18 cellular contexts compared by ENCODE assay signal in genomic region chr12:79818856-79819255, GRCh38.
A peak's percentile ranks its signal among the peaks of the same experiment; 100 is the strongest.
DNase-seq lines count a peak whose midpoint lies in the region; ATAC-seq and TF ChIP-seq lines count a peak whose summit lies in the region.
"Had no signal": no experiment of that assay in that cellular context is flagged by ENCODE, and none has a peak within 500 bp of the region (broad histone marks: within the 10 kb centered on the region; RNA-seq: fewer than 3 reads in every experiment).

No MANE protein-coding gene starts in this region.

- H3F3A ChIP-seq in SK-N-SH (replicated peaks; ENCODE audit: insufficient read depth): peaks cover 19% of the 10 kb centered on the region

- H3K36me3 ChIP-seq in heart right ventricle: peaks cover 0 to 85% (median 6%) of the 10 kb centered on the region in 9 donors
- H3K36me3 ChIP-seq in SK-N-SH (replicated peaks in 1 of 2; ENCODE audit: control insufficient read depth in 1 of 2, insufficient read depth in 2 of 2, low read length in 1 of 2): peaks cover 51 to 83% of the 10 kb centered on the region in 2 experiments
- H3K36me3 ChIP-seq: ovary had no signal

- peak overlapping the region; percentile 16 to 86 (median 76) for H3K27ac ChIP-seq in heart right ventricle
- H3K27ac ChIP-seq in SK-N-SH (ENCODE audit: low read depth in 2 of 2, low read length in 1 of 2): no peak overlapping the region
- H3K27ac ChIP-seq: BLaER1 had no signal

- no peak overlapping the region for H3K9ac ChIP-seq in SK-N-SH
- H3K9ac ChIP-seq: BLaER1 had no signal

- no peaks in the 10 kb centered on the region for H3K9me3 ChIP-seq in heart right ventricle
- H3K9me3 ChIP-seq in SK-N-SH: no peaks in the 10 kb centered on the region
- H3K9me3 ChIP-seq: BLaER1, ovary had no signal

- TF ChIP-seq CTCF in astrocyte of the spinal cord (IDR thresholded peaks at IDR 0.05; ENCODE audit: low read depth, low read length) (no peak), heart right ventricle (IDR thresholded peaks at IDR 0.05) (no peak), SK-N-SH (IDR thresholded peaks at IDR 0.05) (no peak)

- no peaks in the 10 kb centered on the region for H3K9me3 Mint-ChIP-seq in stimulated activated effector memory CD8-positive, alpha-beta T cell treated with anti-CD3 and anti-CD28 coated beads, Interleukin-12 subunit alpha, Interleukin-12 subunit beta, amount 100 ng/mL, for 72 hours
- H3K9me3 Mint-ChIP-seq: activated CD4-positive, alpha-beta T cell treated with anti-CD3 and anti-CD28 coated beads, Interleukin-2, amount 10 ng/mL, durations not matched to agents 7 days and 5 days; activated T-helper 2 cell treated with anti-CD3 and anti-CD28 coated beads, Interferon-gamma antibody, Interleukin-2, Interleukin-4, amounts not matched to agents 10 μg/mL and 5 μg/mL and 100 μg/mL, durations not matched to agents 14 hours and 24 hours and 36 hours; IgD-negative memory B cell had no signal

- H3K4me1 ChIP-seq in heart right ventricle (peaks cover 0 to 48% (median 32%) of the 10 kb centered on the region in 9 donors), SK-N-SH (ENCODE audit: control insufficient read depth in 1 of 2, insufficient read depth in 2 of 2, low read depth in 1 of 2, low read length in 1 of 2) (no peaks in the 10 kb centered on the region)

- in situ Hi-C loops in astrocyte of the spinal cord (cut with HindIII; ENCODE audit: low sequenced_read_pairs): no loop called here

- intact Hi-C loops in heart right ventricle (cut with DNase I): loop anchor here in 3 of 10 donors (5.0 to 10.0 kb wide), 3 partner anchors 116 to 366 kb away; partner anchors contain the start of gene PPP1R12A (in 3 of the 3)

- peak overlapping the region; percentile 52 for H3K27ac Mint-ChIP-seq in stimulated activated effector memory CD8-positive, alpha-beta T cell treated with anti-CD3 and anti-CD28 coated beads, Interleukin-12 subunit alpha, Interleukin-12 subunit beta, amount 100 ng/mL, for 72 hours
- H3K27ac Mint-ChIP-seq: activated CD4-positive, alpha-beta T cell treated with anti-CD3 and anti-CD28 coated beads, Interleukin-2, amount 10 ng/mL, durations not matched to agents 7 days and 5 days; activated T-helper 2 cell treated with anti-CD3 and anti-CD28 coated beads, Interferon-gamma antibody, Interleukin-2, Interleukin-4, amounts not matched to agents 10 μg/mL and 5 μg/mL and 100 μg/mL, durations not matched to agents 14 hours and 24 hours and 36 hours had no signal

- CTCF ChIA-PET in SK-N-SH (lab: Yijun Ruan, JAX): no interaction called here

- DNase-seq in RPMI7951 (ENCODE audit: low read depth) (peak; percentile 18), astrocyte of the spinal cord (ENCODE audit: low read depth, low spot score) (peak; percentile 36), heart right ventricle (peak in 1 of 2 donors; percentile 57), NCI-H2081 treated with DMSO at 0.1 percent for 48 hours (lab: John Stamatoyannopoulos, UW) (no peak), SK-N-SH (no peak), SW480 (ENCODE audit: low spot score) (no peak)
- no peak for DNase-seq in stimulated activated effector memory CD8-positive, alpha-beta T cell treated with anti-CD3 and anti-CD28 coated beads, Interleukin-12 subunit alpha, Interleukin-12 subunit beta, amount 100 ng/mL, for 72 hours (ENCODE audit: low spot score in 2 of 2)
- DNase-seq: activated CD4-positive, alpha-beta T cell treated with anti-CD3 and anti-CD28 coated beads, Interleukin-2, amount 10 ng/mL, durations not matched to agents 7 days and 5 days; central memory CD4-positive, alpha-beta T cell; NCI-H1105 treated with DMSO at 0.1 percent for 48 hours; NCI-H510A; ovary; T-helper 2 cell had no signal

- ATAC-seq in heart right ventricle (peak; percentile 76 to 91 (median 88)), GM19467 (IDR thresholded peaks at IDR 0.05; ENCODE audit: unreplicated experiment) (no peak)
- no peak for ATAC-seq in stimulated activated effector memory CD8-positive, alpha-beta T cell treated with anti-CD3 and anti-CD28 coated beads, Interleukin-12 subunit alpha, Interleukin-12 subunit beta, amount 100 ng/mL, for 72 hours
- ATAC-seq: esophagus mucosa had no signal

- no peaks in the 10 kb centered on the region for H3K4me1 Mint-ChIP-seq in stimulated activated effector memory CD8-positive, alpha-beta T cell treated with anti-CD3 and anti-CD28 coated beads, Interleukin-12 subunit alpha, Interleukin-12 subunit beta, amount 100 ng/mL, for 72 hours
- H3K4me1 Mint-ChIP-seq: activated CD4-positive, alpha-beta T cell treated with anti-CD3 and anti-CD28 coated beads, Interleukin-2, amount 10 ng/mL, durations not matched to agents 7 days and 5 days had no signal

- H3K79me2 ChIP-seq in SK-N-SH (ENCODE audit: insufficient read depth): peaks cover 71% of the 10 kb centered on the region

- H2AFZ ChIP-seq in SK-N-SH (ENCODE audit: low read depth): no peak overlapping the region

- peaks cover 86% of the 10 kb centered on the region for H3K36me3 Mint-ChIP-seq in stimulated activated effector memory CD8-positive, alpha-beta T cell treated with anti-CD3 and anti-CD28 coated beads, Interleukin-12 subunit alpha, Interleukin-12 subunit beta, amount 100 ng/mL, for 72 hours

- no peak overlapping the region for H3K4me3 ChIP-seq in astrocyte of the spinal cord (ENCODE audit: low read depth, low read length)
- peak overlapping the region in 2 of 10 donors; percentile 11 to 27 for H3K4me3 ChIP-seq in heart right ventricle
- no peak overlapping the region for H3K4me3 ChIP-seq in SK-N-SH (ENCODE audit: low read depth in 2 of 2, low read length in 1 of 2)
- H3K4me3 ChIP-seq: BLaER1, ovary had no signal

- 12 to 15% methylated on average over 3 of the region's 3 CpGs for WGBS in heart right ventricle, 2 donors
- 96% methylated on average over 3 of the region's 3 CpGs for WGBS in SK-N-SH (ENCODE audit: low lambda C conversion rate)

- POLR2A ChIA-PET in SK-N-SH (lab: Yijun Ruan, JAX): no interaction called here

- no peak overlapping the region for H3K4me2 ChIP-seq in SK-N-SH
- H3K4me2 ChIP-seq: BLaER1 had no signal

- no peak for TF ChIP-seq EP300 in SK-N-SH (IDR thresholded peaks at IDR 0.05; ENCODE audit: borderline replicate concordance in 1 of 2, low read depth in 1 of 2, low read length in 1 of 2)

- H3K4me3 Mint-ChIP-seq in stimulated activated effector memory CD8-positive, alpha-beta T cell treated with anti-CD3 and anti-CD28 coated beads, Interleukin-12 subunit alpha, Interleukin-12 subunit beta, amount 100 ng/mL, for 72 hours: no peak overlapping the region
- H3K4me3 Mint-ChIP-seq: activated CD4-positive, alpha-beta T cell treated with anti-CD3 and anti-CD28 coated beads, Interleukin-2, amount 10 ng/mL, durations not matched to agents 7 days and 5 days; IgD-negative memory B cell had no signal

- H3K27me3 ChIP-seq in heart right ventricle: no peaks in the 10 kb centered on the region
- no peaks in the 10 kb centered on the region for H3K27me3 ChIP-seq in SK-N-SH (ENCODE audit: insufficient read depth)
- H3K27me3 ChIP-seq: BLaER1, ovary had no signal

- TF ChIP-seq RAD21 in SK-N-SH (IDR thresholded peaks at IDR 0.05; ENCODE audit: low read length): no peak

- no peaks in the 10 kb centered on the region for H3K9me2 ChIP-seq in SK-N-SH

- H4K20me1 ChIP-seq in SK-N-SH (ENCODE audit: insufficient read depth): no peaks in the 10 kb centered on the region

TF ChIP-seq in SK-N-SH, 30 proteins besides CTCF, POLR2A, EP300 and RAD21:
- TF ChIP-seq REST (IDR thresholded peaks at IDR 0.05; ENCODE audit: low read depth, low read length) (no peak), MAX (IDR thresholded peaks at IDR 0.05; ENCODE audit: low read depth) (no peak), EZH2phosphoT487 (IDR thresholded peaks at IDR 0.05; ENCODE audit: borderline replicate concordance, low read depth) (no peak), GATA2 (CRISPR knock-in tag; IDR thresholded peaks at IDR 0.05) (no peak), PBX3 (IDR thresholded peaks at IDR 0.05) (no peak)

Comparison
In these comparisons a context has a peak if more than half of its experiments do, and no peak if none do; other contexts are left out.
1. DNase-seq: peak in RPMI7951 (single experiment) and astrocyte of the spinal cord (single experiment); none in stimulated activated effector memory CD8-positive, alpha-beta T cell treated with anti-CD3 and anti-CD28 coated beads, Interleukin-12 subunit alpha, Interleukin-12 subunit beta, amount 100 ng/mL, for 72 hours (0 of 2), NCI-H2081 treated with DMSO at 0.1 percent for 48 hours (single experiment), SK-N-SH (single experiment) and SW480 (single experiment).
2. ATAC-seq: peak in heart right ventricle (8 of 8); none in stimulated activated effector memory CD8-positive, alpha-beta T cell treated with anti-CD3 and anti-CD28 coated beads, Interleukin-12 subunit alpha, Interleukin-12 subunit beta, amount 100 ng/mL, for 72 hours (single experiment) and GM19467 (single experiment).
3. H3K27ac ChIP-seq: peak in heart right ventricle (10 of 10); none in SK-N-SH (0 of 2).